Comparison of ENCODE assay signal across 11 cellular contexts in the genomic region with DNA sequence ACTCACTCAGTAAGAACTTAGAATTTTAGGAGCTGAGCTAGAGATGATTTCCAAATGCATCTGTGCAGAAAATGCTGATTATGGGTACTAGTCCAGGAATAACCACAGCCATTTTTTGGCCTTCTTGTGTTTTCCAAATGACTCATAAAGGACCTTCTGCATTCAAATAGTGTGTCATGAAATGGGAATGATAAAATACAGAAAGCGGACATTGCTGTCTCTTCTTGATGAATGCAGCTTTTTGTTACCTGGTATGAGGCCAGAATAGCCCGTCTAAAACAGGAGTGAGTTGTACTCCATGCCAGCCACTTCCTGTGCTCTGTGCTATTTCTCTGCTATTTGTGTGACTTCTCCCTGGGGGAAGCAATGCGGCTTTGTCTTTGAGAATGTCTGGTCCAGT. TPM values are rescaled to one million over a fixed set of nuclear protein-coding genes. Genes with fewer than 3 reads are reported as not detected.
DNase-seq lines count a peak whose midpoint lies in the region; ATAC-seq and TF ChIP-seq lines count a peak whose summit lies in the region.
"Had no signal": no experiment of that assay in that cellular context is flagged by ENCODE, and none has a peak within 500 bp of the region (broad histone marks: within the 10 kb centered on the region; RNA-seq: fewer than 3 reads in every experiment).

No MANE protein-coding gene starts in this region.

- DNase-seq in Caki2 (ENCODE audit: low read depth) (peak; percentile 21), M059J (ENCODE audit: low read depth) (peak; percentile 97), cardiac fibroblast (ENCODE audit: low read depth in 2 of 2) (peak; percentile 83 to 91), mesenchymal stem cell (peak; percentile 47), OCI-M1 (lab: John Stamatoyannopoulos, UW) (no peak), NCI-H1694 (lab: John Stamatoyannopoulos, UW) (no peak), esophagus muscularis mucosa (ENCODE audit: extremely low spot score) (no peak)
- DNase-seq: DND-41, GOT3, NCI-H1092 had no signal

- TF ChIP-seq EP300 in esophagus muscularis mucosa (IDR thresholded peaks at IDR 0.05): no peak

- peak overlapping the region in 1 of 2 experiments; percentile 57 for H3K18ac ChIP-seq in mesenchymal stem cell (ENCODE audit: low read depth in 1 of 2, low read length in 2 of 2)

- no peak overlapping the region for H2BK15ac ChIP-seq in mesenchymal stem cell (ENCODE audit: low read depth, poor library complexity, severe bottlenecking)

- no peak overlapping the region for H3K23ac ChIP-seq in mesenchymal stem cell (ENCODE audit: low read length in 2 of 2)

- no peak overlapping the region for H2AK5ac ChIP-seq in mesenchymal stem cell (ENCODE audit: low read length, severe bottlenecking)

- H3K27ac ChIP-seq in mesenchymal stem cell (ENCODE audit: low read length, poor library complexity, severe bottlenecking) (peak overlapping the region; percentile 90), esophagus muscularis mucosa (replicated peaks in 1 of 4) (no peak overlapping the region)

- in situ Hi-C loops in Caki2 (cut with HindIII; ENCODE audit: low pct_unique_long_range_greater_than_20kb, low sequenced_read_pairs): no loop called here

- no peak overlapping the region for H3K4me3 ChIP-seq in cardiac fibroblast (replicated peaks in 1 of 2; ENCODE audit: low read depth in 2 of 2, low read length in 2 of 2)
- no peak overlapping the region for H3K4me3 ChIP-seq in mesenchymal stem cell (ENCODE audit: insufficient read depth in 1 of 2, low read depth in 1 of 2, low read length in 2 of 2)
- no peak overlapping the region for H3K4me3 ChIP-seq in esophagus muscularis mucosa

- no peak overlapping the region for H3K14ac ChIP-seq in mesenchymal stem cell (ENCODE audit: low read length in 2 of 2)

- H2BK5ac ChIP-seq in mesenchymal stem cell (ENCODE audit: low read depth, low read length, poor library complexity, severe bottlenecking): no peak overlapping the region

- H3K27me3 ChIP-seq in mesenchymal stem cell (ENCODE audit: control insufficient read depth in 1 of 2, insufficient read depth in 1 of 2, low read length in 2 of 2) (no peaks in the 10 kb centered on the region), esophagus muscularis mucosa (peaks cover 0 to 20% (median 0%) of the 10 kb centered on the region in 4 donors)

- WGBS in mesenchymal stem cell: 16% methylated on average over 2 of the region's 3 CpGs
- WGBS in esophagus muscularis mucosa: 31% methylated on average over 3 of the region's 3 CpGs

- H3K4me1 ChIP-seq in mesenchymal stem cell (ENCODE audit: control insufficient read depth, insufficient read depth, low read depth, low read length) (peaks cover 1% of the 10 kb centered on the region), esophagus muscularis mucosa (no peaks in the 10 kb centered on the region)

- H3K79me1 ChIP-seq in mesenchymal stem cell (replicated peaks; ENCODE audit: low read length, poor library complexity, severe bottlenecking): no peaks in the 10 kb centered on the region

- H2AFZ ChIP-seq in mesenchymal stem cell (ENCODE audit: low read depth, low read length): no peak overlapping the region

- TF ChIP-seq POLR2A in esophagus muscularis mucosa (IDR thresholded peaks at IDR 0.05; ENCODE audit: low read depth): no peak

- H3K9me3 ChIP-seq in mesenchymal stem cell (ENCODE audit: control insufficient read depth, low read length) (no peaks in the 10 kb centered on the region), esophagus muscularis mucosa (no peaks in the 10 kb centered on the region)

- TF ChIP-seq CTCF in cardiac fibroblast (IDR thresholded peaks at IDR 0.05; ENCODE audit: low read depth, low read length): no peak
- no peak for TF ChIP-seq CTCF in esophagus muscularis mucosa (IDR thresholded peaks at IDR 0.05)

- H3K9ac ChIP-seq in mesenchymal stem cell (ENCODE audit: low read length): peak overlapping the region; percentile 51

- H4K8ac ChIP-seq in mesenchymal stem cell (ENCODE audit: low read length): no peak overlapping the region

- ATAC-seq in GM18873 (IDR thresholded peaks at IDR 0.05; ENCODE audit: low FRiP score, unreplicated experiment): no peak

- H2BK12ac ChIP-seq in mesenchymal stem cell (ENCODE audit: low read length in 2 of 2): no peak overlapping the region

- H3K36me3 ChIP-seq in mesenchymal stem cell (ENCODE audit: control insufficient read depth in 1 of 2, insufficient read depth in 2 of 2, low read depth in 1 of 2, low read length in 2 of 2) (no peaks in the 10 kb centered on the region), esophagus muscularis mucosa (no peaks in the 10 kb centered on the region)

- H3K4ac ChIP-seq in mesenchymal stem cell (ENCODE audit: low read depth in 1 of 2, low read length in 2 of 2): no peak overlapping the region

- no peak overlapping the region for H2BK120ac ChIP-seq in mesenchymal stem cell (ENCODE audit: low read depth, low read length)

- no peak overlapping the region for H4K91ac ChIP-seq in mesenchymal stem cell (ENCODE audit: low read length)

- peak overlapping the region; percentile 28 for H3K4me2 ChIP-seq in mesenchymal stem cell (ENCODE audit: low read length, poor library complexity, severe bottlenecking)

- intact Hi-C loops in esophagus muscularis mucosa (cut with DNase I): loop anchor here (10.0 kb wide), 1 partner anchor 311 kb away; no protein-coding TSS in a partner anchor

RNA-seq across cellular contexts. Expression of gene FRMD5, which starts 20.5 kb away (rescaled TPM):
- 0.51 and 4.0 TPM in 2 replicates for total RNA-seq in Caki2 (2014; rRNA removed; shearing (Covaris generic); ENCODE audit: low replicate concordance)
- total RNA-seq in M059J (2014; rRNA removed; shearing (Covaris generic)): 4.1 and 9.7 TPM in 2 replicates
- polyA plus RNA-seq in mesenchymal stem cell (2013, experiment 1 of 2): 0.12 TPM
- polyA plus RNA-seq in mesenchymal stem cell (2013, experiment 2 of 2): 0.18 TPM
- total RNA-seq in esophagus muscularis mucosa: 1 to 10 TPM in 1 of 4 donors, under 1 TPM in 3; 0.42 to 1.4 (median 0.67) TPM

Comparison
In these comparisons a context has a peak if more than half of its experiments do, and no peak if none do; other contexts are left out.
1. DNase-seq: peak in Caki2 (single experiment), M059J (single experiment), cardiac fibroblast (2 of 2) and mesenchymal stem cell (single experiment); none in OCI-M1 (single experiment), NCI-H1694 (single experiment) and esophagus muscularis mucosa (single experiment).